ENCODE assay signal across 1 cellular context in genomic region chr7:43124388-43124787, GRCh38.
TF ChIP-seq lines count a peak whose summit lies in the region.

No MANE protein-coding gene starts in this region.

TF ChIP-seq in GM12878, 131 proteins besides CTCF, POLR2A, EP300 and RAD21 (continued from another document):
- TF ChIP-seq CEBPZ (IDR thresholded peaks at IDR 0.05; ENCODE audit: low read depth, low read length) (no peak), CBFB (IDR thresholded peaks at IDR 0.05; ENCODE audit: low read depth) (no peak), BCL11A (IDR thresholded peaks at IDR 0.05; ENCODE audit: low read depth, low read length) (no peak), TCF3 (IDR thresholded peaks at IDR 0.05; ENCODE audit: borderline replicate concordance, insufficient read depth, low read depth, low read length) (no peak)
